Comparison of ENCODE assay signal across 27 cellular contexts in the genomic region with DNA sequence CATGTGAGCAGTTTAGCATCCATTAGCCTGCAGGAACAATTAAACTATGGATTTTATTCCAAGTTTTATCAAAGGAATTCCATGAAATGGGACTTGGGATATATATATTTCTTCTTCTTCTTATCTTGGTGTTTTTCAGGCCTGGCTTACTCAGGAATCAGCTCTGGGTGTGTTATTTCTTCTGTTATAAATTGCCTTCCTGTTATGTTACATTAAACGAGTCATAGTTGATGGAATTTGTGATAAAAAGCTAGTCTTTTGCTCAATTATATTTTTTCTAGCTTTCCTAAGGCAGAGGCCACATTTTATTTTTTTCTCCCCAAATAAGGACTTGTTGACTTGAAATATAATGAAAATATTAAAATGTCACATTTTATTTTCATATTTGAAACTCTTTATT.
DNase-seq lines count a peak whose midpoint lies in the region; FAIRE-seq and TF ChIP-seq lines count a peak whose summit lies in the region.
"Had no signal": no experiment of that assay in that cellular context is flagged by ENCODE, and none has a peak within 500 bp of the region (broad histone marks: within the 10 kb centered on the region; RNA-seq: fewer than 3 reads in every experiment).

No MANE protein-coding gene starts in this region.

- no peak overlapping the region for H3K27ac ChIP-seq in brain microvascular endothelial cell
- H3K27ac ChIP-seq: cardiac muscle cell, dorsolateral prefrontal cortex, epithelial cell of prostate, KMS-11, Peyer's patch, testis had no signal

- TF ChIP-seq POLR2A in H54 (IDR thresholded peaks at IDR 0.05; ENCODE audit: low read depth, low read length): no peak

- DNase-seq in AG20443 (ENCODE audit: low spot score) (peak; percentile 36), RPMI7951 (ENCODE audit: low read depth) (peak; percentile 24), brain microvascular endothelial cell (peak; percentile 25), lung microvascular endothelial cell (ENCODE audit: low read depth in 2 of 2) (peak; percentile 14 to 64), H54 (ENCODE audit: insufficient read length, low spot score) (no peak), SW480 (ENCODE audit: low spot score) (no peak), KBM-7 (no peak)
- no peak for DNase-seq in activated CD4-positive, alpha-beta T cell treated with anti-CD3 and anti-CD28 coated beads, Interleukin-2, amount 50 U/mL, for 4 hours
- DNase-seq: activated CD4-positive, alpha-beta T cell treated with anti-CD3 and anti-CD28 coated beads for 4 hours; activated CD8-positive, alpha-beta memory T cell treated with anti-CD3 and anti-CD28 coated beads, Interleukin-2, amount 10 ng/mL, durations not matched to agents 7 days and 5 days; CD4-positive, alpha-beta memory T cell; DMS153; dorsolateral prefrontal cortex; left cardiac atrium; mesenchymal stem cell; naive thymus-derived CD4-positive, alpha-beta T cell; NCI-H1092 treated with DMSO at 0.1 percent for 48 hours; NCI-H2081 treated with DMSO at 0.1 percent for 48 hours; NK-92 treated with Interleukin-12 subunit alpha and Interleukin-12 subunit beta, amount 100 ng/mL, for 24 hours; Peyer's patch; testis had no signal

- H3K27me3 ChIP-seq in brain microvascular endothelial cell (replicated peaks): no peaks in the 10 kb centered on the region
- H3K27me3 ChIP-seq: cardiac muscle cell, dorsolateral prefrontal cortex, Peyer's patch, testis had no signal

- FAIRE-seq in H54 (lab: Jason Lieb, UNC): no peak
- FAIRE-seq: frontal cortex, GM12892 had no signal

- in situ Hi-C loops in brain microvascular endothelial cell (cut with HindIII; ENCODE audit: low pct_ligation_motif_present, low sequenced_read_pairs): no loop called here
- in situ Hi-C loops in KBM-7 (cut with MboI; ENCODE audit: low pct_unique_long_range_greater_than_20kb, low sequenced_read_pairs): no loop called here

- H3K4me3 ChIP-seq in brain microvascular endothelial cell (ENCODE audit: low read depth, low read length): no peak overlapping the region
- H3K4me3 ChIP-seq: cardiac muscle cell, dorsolateral prefrontal cortex, GM23338, Peyer's patch, testis had no signal

- H3K36me3 ChIP-seq in brain microvascular endothelial cell (replicated peaks): no peaks in the 10 kb centered on the region
- H3K36me3 ChIP-seq: cardiac muscle cell, Peyer's patch had no signal

- TF ChIP-seq CTCF in brain microvascular endothelial cell (IDR thresholded peaks at IDR 0.05; ENCODE audit: low read depth, low read length, missing control alignments): no peak

Comparison
In these comparisons a context has a peak if more than half of its experiments do, and no peak if none do; other contexts are left out.
1. DNase-seq: peak in AG20443 (single experiment), RPMI7951 (single experiment), brain microvascular endothelial cell (single experiment) and lung microvascular endothelial cell (2 of 2); none in H54 (single experiment), SW480 (single experiment), activated CD4-positive, alpha-beta T cell treated with anti-CD3 and anti-CD28 coated beads, Interleukin-2, amount 50 U/mL, for 4 hours (0 of 2) and KBM-7 (single experiment).